Comparison of ENCODE assay signal across 1 cellular context in genomic region chr20:34318609-34319443, GRCh38.
A peak's percentile ranks its signal among the peaks of the same experiment; 100 is the strongest.
TF ChIP-seq lines count a peak whose summit lies in the region.

No MANE protein-coding gene starts in this region.

TF ChIP-seq in HepG2, 621 proteins besides CTCF, POLR2A, EP300 and RAD21 (continued from another document and continues in another):
- no peak for TF ChIP-seq POGK (CRISPR knock-in tag; conservative IDR thresholded peaks at IDR 0.05)
- 0 out of 2 replicates have a peak, but pooled peaks have one; percentile 14 for TF ChIP-seq HMG20A (CRISPR knock-in tag; IDR thresholded peaks at IDR 0.05; ENCODE audit: borderline replicate concordance)
- TF ChIP-seq PHB2 (IDR thresholded peaks at IDR 0.05; ENCODE audit: partially characterized antibody), result no peak
- TF ChIP-seq ZNF530 (CRISPR knock-in tag; IDR thresholded peaks at IDR 0.05; ENCODE audit: low read depth), result no peak
- TF ChIP-seq ZNF292 (CRISPR knock-in tag; IDR thresholded peaks at IDR 0.05; ENCODE audit: borderline replicate concordance, low read depth), result peak; percentile 75; the same call in 1 of the 2 replicates
- peak; percentile 79; the same call in 1 of the 2 replicates for TF ChIP-seq NR2F6 (IDR thresholded peaks at IDR 0.05)
- TF ChIP-seq NR2F6 (CRISPR knock-in tag; IDR thresholded peaks at IDR 0.05), result 0 out of 2 replicates have a peak, but pooled peaks have one; percentile 55
- TF ChIP-seq THYN1 (CRISPR knock-in tag; IDR thresholded peaks at IDR 0.05; ENCODE audit: borderline replicate concordance, low read depth), result no peak
- no peak for TF ChIP-seq TRIM24 (CRISPR knock-in tag; IDR thresholded peaks at IDR 0.05)
- TF ChIP-seq, protein P1, sequence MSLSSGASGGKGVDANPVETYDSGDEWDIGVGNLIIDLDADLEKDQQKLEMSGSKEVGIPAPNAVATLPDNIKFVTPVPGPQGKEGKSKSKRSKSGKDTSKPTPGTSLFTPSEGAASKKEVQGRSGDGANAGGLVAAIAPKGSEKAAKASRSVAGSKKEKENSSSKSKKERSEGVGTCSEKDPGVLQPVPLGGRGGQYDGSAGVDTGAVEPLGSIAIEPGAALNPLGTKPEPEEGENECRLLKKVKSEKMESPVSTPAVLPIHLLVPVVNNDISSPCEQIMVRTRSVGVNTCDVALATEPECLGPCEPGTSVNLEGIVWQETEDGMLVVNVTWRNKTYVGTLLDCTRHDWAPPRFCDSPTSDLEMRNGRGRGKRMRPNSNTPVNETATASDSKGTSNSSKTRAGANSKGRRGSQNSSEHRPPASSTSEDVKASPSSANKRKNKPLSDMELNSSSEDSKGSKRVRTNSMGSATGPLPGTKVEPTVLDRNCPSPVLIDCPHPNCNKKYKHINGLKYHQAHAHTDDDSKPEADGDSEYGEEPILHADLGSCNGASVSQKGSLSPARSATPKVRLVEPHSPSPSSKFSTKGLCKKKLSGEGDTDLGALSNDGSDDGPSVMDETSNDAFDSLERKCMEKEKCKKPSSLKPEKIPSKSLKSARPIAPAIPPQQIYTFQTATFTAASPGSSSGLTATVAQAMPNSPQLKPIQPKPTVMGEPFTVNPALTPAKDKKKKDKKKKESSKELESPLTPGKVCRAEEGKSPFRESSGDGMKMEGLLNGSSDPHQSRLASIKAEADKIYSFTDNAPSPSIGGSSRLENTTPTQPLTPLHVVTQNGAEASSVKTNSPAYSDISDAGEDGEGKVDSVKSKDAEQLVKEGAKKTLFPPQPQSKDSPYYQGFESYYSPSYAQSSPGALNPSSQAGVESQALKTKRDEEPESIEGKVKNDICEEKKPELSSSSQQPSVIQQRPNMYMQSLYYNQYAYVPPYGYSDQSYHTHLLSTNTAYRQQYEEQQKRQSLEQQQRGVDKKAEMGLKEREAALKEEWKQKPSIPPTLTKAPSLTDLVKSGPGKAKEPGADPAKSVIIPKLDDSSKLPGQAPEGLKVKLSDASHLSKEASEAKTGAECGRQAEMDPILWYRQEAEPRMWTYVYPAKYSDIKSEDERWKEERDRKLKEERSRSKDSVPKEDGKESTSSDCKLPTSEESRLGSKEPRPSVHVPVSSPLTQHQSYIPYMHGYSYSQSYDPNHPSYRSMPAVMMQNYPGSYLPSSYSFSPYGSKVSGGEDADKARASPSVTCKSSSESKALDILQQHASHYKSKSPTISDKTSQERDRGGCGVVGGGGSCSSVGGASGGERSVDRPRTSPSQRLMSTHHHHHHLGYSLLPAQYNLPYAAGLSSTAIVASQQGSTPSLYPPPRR (CRISPR knock-in tag; IDR thresholded peaks at IDR 0.05; ENCODE audit: borderline replicate concordance), result peak; percentile 54; the same call in 1 of the 2 replicates
- TF ChIP-seq ZSCAN9 (CRISPR knock-in tag; IDR thresholded peaks at IDR 0.05; ENCODE audit: borderline replicate concordance), result no peak
- no peak for TF ChIP-seq DPF2 (CRISPR knock-in tag; IDR thresholded peaks at IDR 0.05; ENCODE audit: borderline replicate concordance, low read depth)
- TF ChIP-seq ZNF343 (CRISPR knock-in tag; IDR thresholded peaks at IDR 0.05), result no peak
- TF ChIP-seq FOXP1 (IDR thresholded peaks at IDR 0.05), result no peak
- TF ChIP-seq FOXP1 (CRISPR knock-in tag; IDR thresholded peaks at IDR 0.05), result peak; percentile 71; the same call in 1 of the 2 replicates
- TF ChIP-seq, protein P2, sequence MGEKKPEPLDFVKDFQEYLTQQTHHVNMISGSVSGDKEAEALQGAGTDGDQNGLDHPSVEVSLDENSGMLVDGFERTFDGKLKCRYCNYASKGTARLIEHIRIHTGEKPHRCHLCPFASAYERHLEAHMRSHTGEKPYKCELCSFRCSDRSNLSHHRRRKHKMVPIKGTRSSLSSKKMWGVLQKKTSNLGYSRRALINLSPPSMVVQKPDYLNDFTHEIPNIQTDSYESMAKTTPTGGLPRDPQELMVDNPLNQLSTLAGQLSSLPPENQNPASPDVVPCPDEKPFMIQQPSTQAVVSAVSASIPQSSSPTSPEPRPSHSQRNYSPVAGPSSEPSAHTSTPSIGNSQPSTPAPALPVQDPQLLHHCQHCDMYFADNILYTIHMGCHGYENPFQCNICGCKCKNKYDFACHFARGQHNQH (CRISPR knock-in tag; IDR thresholded peaks at IDR 0.05), result peak; percentile 18; the same call in 1 of the 2 replicates
- no peak for TF ChIP-seq MYPOP (CRISPR knock-in tag; IDR thresholded peaks at IDR 0.05)
- TF ChIP-seq PRPF4 (IDR thresholded peaks at IDR 0.05; ENCODE audit: low read depth, low read length, poor library complexity, severe bottlenecking), result no peak
- TF ChIP-seq HNF4A (CRISPR knock-in tag; IDR thresholded peaks at IDR 0.05), result peak; percentile 80
- peak; percentile 80 for TF ChIP-seq GATAD2A (CRISPR knock-in tag; IDR thresholded peaks at IDR 0.05)
- TF ChIP-seq ZNF547 (CRISPR knock-in tag; IDR thresholded peaks at IDR 0.05), result no peak
- TF ChIP-seq, protein P3, sequence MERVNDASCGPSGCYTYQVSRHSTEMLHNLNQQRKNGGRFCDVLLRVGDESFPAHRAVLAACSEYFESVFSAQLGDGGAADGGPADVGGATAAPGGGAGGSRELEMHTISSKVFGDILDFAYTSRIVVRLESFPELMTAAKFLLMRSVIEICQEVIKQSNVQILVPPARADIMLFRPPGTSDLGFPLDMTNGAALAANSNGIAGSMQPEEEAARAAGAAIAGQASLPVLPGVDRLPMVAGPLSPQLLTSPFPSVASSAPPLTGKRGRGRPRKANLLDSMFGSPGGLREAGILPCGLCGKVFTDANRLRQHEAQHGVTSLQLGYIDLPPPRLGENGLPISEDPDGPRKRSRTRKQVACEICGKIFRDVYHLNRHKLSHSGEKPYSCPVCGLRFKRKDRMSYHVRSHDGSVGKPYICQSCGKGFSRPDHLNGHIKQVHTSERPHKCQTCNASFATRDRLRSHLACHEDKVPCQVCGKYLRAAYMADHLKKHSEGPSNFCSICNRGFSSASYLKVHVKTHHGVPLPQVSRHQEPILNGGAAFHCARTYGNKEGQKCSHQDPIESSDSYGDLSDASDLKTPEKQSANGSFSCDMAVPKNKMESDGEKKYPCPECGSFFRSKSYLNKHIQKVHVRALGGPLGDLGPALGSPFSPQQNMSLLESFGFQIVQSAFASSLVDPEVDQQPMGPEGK (CRISPR knock-in tag; IDR thresholded peaks at IDR 0.05), result peak; percentile 61
- TF ChIP-seq MAZ (IDR thresholded peaks at IDR 0.05; ENCODE audit: borderline replicate concordance, low read depth, low read length), result no peak
- no peak for TF ChIP-seq MAZ (CRISPR knock-in tag; IDR thresholded peaks at IDR 0.05; ENCODE audit: low read depth)
- 0 out of 2 replicates have a peak, but pooled peaks have one; percentile 17 for TF ChIP-seq POGZ (CRISPR knock-in tag; IDR thresholded peaks at IDR 0.05)
- 0 out of 2 replicates have a peak, but pooled peaks have one; percentile 29 for TF ChIP-seq NR2C2 (CRISPR knock-in tag; IDR thresholded peaks at IDR 0.05; ENCODE audit: borderline replicate concordance)
- peak; percentile 35; the same call in 1 of the 2 replicates for TF ChIP-seq ARID4A (CRISPR knock-in tag; IDR thresholded peaks at IDR 0.05; ENCODE audit: borderline replicate concordance)
- peak; percentile 61 for TF ChIP-seq TEAD3 (CRISPR knock-in tag; optimal IDR thresholded peaks at IDR 0.05; ENCODE audit: borderline replicate concordance)
- peak; percentile 43; the same call in 1 of the 2 replicates for TF ChIP-seq ZBTB7A (CRISPR knock-in tag; IDR thresholded peaks at IDR 0.05)
- 0 out of 2 replicates have a peak, but pooled peaks have one; percentile 20 for TF ChIP-seq ZNF558 (CRISPR knock-in tag; IDR thresholded peaks at IDR 0.05; ENCODE audit: borderline replicate concordance)
- TF ChIP-seq U2AF2 (IDR thresholded peaks at IDR 0.05; ENCODE audit: low read depth, low read length), result no peak
- no peak for TF ChIP-seq SOX13 (IDR thresholded peaks at IDR 0.05)
- peak in 1 of 2 experiments; percentile 80; a peak in 2 of 4 replicates for TF ChIP-seq SOX13 (CRISPR knock-in tag; conservative IDR thresholded peaks at IDR 0.05 in 1 of 2, IDR thresholded peaks at IDR 0.05 in 1 of 2)
- no peak for TF ChIP-seq ZNF12 (CRISPR knock-in tag; IDR thresholded peaks at IDR 0.05)
- TF ChIP-seq ZNF589 (CRISPR knock-in tag; conservative IDR thresholded peaks at IDR 0.05), result no peak
- no peak for TF ChIP-seq RELA (CRISPR knock-in tag; IDR thresholded peaks at IDR 0.05)
- TF ChIP-seq CEBPB (IDR thresholded peaks at IDR 0.05; ENCODE audit: borderline replicate concordance, low read depth, low read length), result no peak
- no peak for TF ChIP-seq GATA4 (IDR thresholded peaks at IDR 0.05; ENCODE audit: borderline replicate concordance, low read depth)
- peak; percentile 78 for TF ChIP-seq SIX1 (CRISPR knock-in tag; IDR thresholded peaks at IDR 0.05; ENCODE audit: borderline replicate concordance)
- TF ChIP-seq RBM39 (IDR thresholded peaks at IDR 0.05; ENCODE audit: low read depth, low read length, poor library complexity, severe bottlenecking), result no peak
- TF ChIP-seq ZNF605 (CRISPR knock-in tag; IDR thresholded peaks at IDR 0.05), result peak; percentile 43; the same call in 1 of the 2 replicates
- peak; percentile 44 for TF ChIP-seq CEBPG (CRISPR knock-in tag; IDR thresholded peaks at IDR 0.05)
- TF ChIP-seq ZFP36 (IDR thresholded peaks at IDR 0.05; ENCODE audit: borderline replicate concordance, low read depth, low read length, partially characterized antibody), result no peak
- TF ChIP-seq, protein P4, sequence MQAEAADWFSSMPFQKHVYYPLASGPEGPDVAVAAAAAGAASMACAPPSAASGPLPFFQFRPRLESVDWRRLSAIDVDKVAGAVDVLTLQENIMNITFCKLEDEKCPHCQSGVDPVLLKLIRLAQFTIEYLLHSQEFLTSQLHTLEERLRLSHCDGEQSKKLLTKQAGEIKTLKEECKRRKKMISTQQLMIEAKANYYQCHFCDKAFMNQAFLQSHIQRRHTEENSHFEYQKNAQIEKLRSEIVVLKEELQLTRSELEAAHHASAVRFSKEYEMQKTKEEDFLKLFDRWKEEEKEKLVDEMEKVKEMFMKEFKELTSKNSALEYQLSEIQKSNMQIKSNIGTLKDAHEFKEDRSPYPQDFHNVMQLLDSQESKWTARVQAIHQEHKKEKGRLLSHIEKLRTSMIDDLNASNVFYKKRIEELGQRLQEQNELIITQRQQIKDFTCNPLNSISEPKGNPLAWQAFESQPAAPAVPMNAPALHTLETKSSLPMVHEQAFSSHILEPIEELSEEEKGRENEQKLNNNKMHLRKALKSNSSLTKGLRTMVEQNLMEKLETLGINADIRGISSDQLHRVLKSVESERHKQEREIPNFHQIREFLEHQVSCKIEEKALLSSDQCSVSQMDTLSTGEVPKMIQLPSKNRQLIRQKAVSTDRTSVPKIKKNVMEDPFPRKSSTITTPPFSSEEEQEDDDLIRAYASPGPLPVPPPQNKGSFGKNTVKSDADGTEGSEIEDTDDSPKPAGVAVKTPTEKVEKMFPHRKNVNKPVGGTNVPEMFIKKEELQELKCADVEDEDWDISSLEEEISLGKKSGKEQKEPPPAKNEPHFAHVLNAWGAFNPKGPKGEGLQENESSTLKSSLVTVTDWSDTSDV (CRISPR knock-in tag; IDR thresholded peaks at IDR 0.05), result no peak
